16 cellular contexts compared by ENCODE assay signal in genomic region chr11:66674964-66675602, GRCh38. TPM values are rescaled to one million over a fixed set of nuclear protein-coding genes. Genes with fewer than 3 reads are reported as not detected.
DNase-seq lines count a peak whose midpoint lies in the region; ATAC-seq, FAIRE-seq and TF ChIP-seq lines count a peak whose summit lies in the region.
"Had no signal": no experiment of that assay in that cellular context is flagged by ENCODE, and none has a peak within 500 bp of the region (broad histone marks: within the 10 kb centered on the region; RNA-seq: fewer than 3 reads in every experiment).

No MANE protein-coding gene starts in this region.

- H3K27me3 Mint-ChIP-seq in stimulated activated naive CD8-positive, alpha-beta T cell treated with anti-CD3 and anti-CD28 coated beads, Interleukin-15, Interleukin-2, amounts not matched to agents 100 ng/mL and 50 ng/mL, for 24 hours = no peaks in the 10 kb centered on the region
- H3K27me3 Mint-ChIP-seq in immature natural killer cell (ENCODE audit: low read depth in 3 of 3) (peaks cover 11 to 18% (median 17%) of the 10 kb centered on the region in 3 donors), type B pancreatic cell (no peaks in the 10 kb centered on the region)
- H3K27me3 Mint-ChIP-seq: central memory CD8-positive, alpha-beta T cell had no signal

- peaks cover 49% of the 10 kb centered on the region for H3K4me1 ChIP-seq in OCI-LY7 (ENCODE audit: insufficient read depth, low read length, poor library complexity, severe bottlenecking)
- H3K4me1 ChIP-seq: parathyroid adenoma had no signal

- TF ChIP-seq CTCF in OCI-LY7 (conservative IDR thresholded peaks at IDR 0.05; ENCODE audit: low read length) = no peak
- TF ChIP-seq CTCF in type B pancreatic cell (conservative IDR thresholded peaks at IDR 0.05) = no peak

- H3K36me3 ChIP-seq in OCI-LY7 (ENCODE audit: insufficient read depth, low read length) = peaks cover 38% of the 10 kb centered on the region
- H3K36me3 ChIP-seq: thyroid gland had no signal

- no peak for ATAC-seq in stimulated activated naive CD8-positive, alpha-beta T cell treated with anti-CD3 and anti-CD28 coated beads, Interleukin-15, Interleukin-2, amounts not matched to agents 100 U/mL and 50 U/mL, for 24 hours
- ATAC-seq: CD8-positive, alpha-beta T cell had no signal

- no peaks in the 10 kb centered on the region for H3K9me2 ChIP-seq in OCI-LY7 (ENCODE audit: insufficient read depth, low read length)

- intact Hi-C loops in OCI-LY7 (cut with micrococcal nuclease; ENCODE audit: unreplicated experiment) = loop anchor here (5.0 kb wide), 1 partner anchor 83 kb away; the partner anchor contains the start of genes CCDC87 and CCS

- no peak for FAIRE-seq in H54 (lab: Jason Lieb, UNC)

- TF ChIP-seq POLR2A in H54 (IDR thresholded peaks at IDR 0.05; ENCODE audit: low read depth, low read length) = no peak

- no peak for DNase-seq in stimulated activated naive CD8-positive, alpha-beta T cell treated with anti-CD3 and anti-CD28 coated beads, Interleukin-15, Interleukin-2, amounts not matched to agents 100 U/mL and 50 U/mL, for 24 hours
- peak; percentile 32 for DNase-seq in OCI-LY7 (ENCODE audit: low spot score)
- no peak for DNase-seq in immature natural killer cell
- DNase-seq in type B pancreatic cell (ENCODE audit: extremely low spot score, unreplicated experiment) = no peak
- no peak for DNase-seq in stimulated activated naive CD4-positive, alpha-beta T cell (lab: John Stamatoyannopoulos, UW)
- no peak for DNase-seq in NCI-H1436 treated with DMSO at 0.1 percent for 48 hours (lab: John Stamatoyannopoulos, UW)
- no peak for DNase-seq in H54 (ENCODE audit: insufficient read length, low spot score)
- DNase-seq: CD8-positive, alpha-beta T cell; HCEC 1CT; MG63; stimulated activated CD4-positive, alpha-beta T cell treated with anti-CD3 and anti-CD28 coated beads, Interleukin-4, amount 100 ng/mL, for 1 hour; T1000; thyroid gland had no signal

- CTCF ChIA-PET in OCI-LY7 (lab: Charles Lee; ENCODE audit: unreplicated experiment) = no interaction called here

- peak overlapping the region; percentile 17 for H3K4me3 Mint-ChIP-seq in stimulated activated naive CD8-positive, alpha-beta T cell treated with anti-CD3 and anti-CD28 coated beads, Interleukin-15, Interleukin-2, amounts not matched to agents 100 ng/mL and 50 ng/mL, for 24 hours
- H3K4me3 Mint-ChIP-seq in immature natural killer cell = no peak overlapping the region
- peak overlapping the region; percentile 58 for H3K4me3 Mint-ChIP-seq in type B pancreatic cell

- H3K9me3 Mint-ChIP-seq in stimulated activated naive CD8-positive, alpha-beta T cell treated with anti-CD3 and anti-CD28 coated beads, Interleukin-15, Interleukin-2, amounts not matched to agents 100 ng/mL and 50 ng/mL, for 24 hours = no peaks in the 10 kb centered on the region
- H3K9me3 Mint-ChIP-seq in immature natural killer cell = no peaks in the 10 kb centered on the region
- H3K9me3 Mint-ChIP-seq in type B pancreatic cell = no peaks in the 10 kb centered on the region
- H3K9me3 Mint-ChIP-seq: CD8-positive, alpha-beta T cell; central memory CD8-positive, alpha-beta T cell had no signal

- BruUV-seq in OCI-LY7 (replicated peaks; lab: Mats Ljungman, UMichigan) = no TSS peak

- peaks cover 14% of the 10 kb centered on the region; the same call in 1 of the 2 replicates for H4K20me1 ChIP-seq in OCI-LY7 (ENCODE audit: insufficient read depth, low read length)

- H3K27ac ChIP-seq in OCI-LY7 (ENCODE audit: low read depth, low read length, poor library complexity, severe bottlenecking) = no peak overlapping the region
- H3K27ac ChIP-seq: parathyroid adenoma, thyroid gland had no signal

- peaks cover 40% of the 10 kb centered on the region for H3K4me1 Mint-ChIP-seq in stimulated activated naive CD8-positive, alpha-beta T cell treated with anti-CD3 and anti-CD28 coated beads, Interleukin-15, Interleukin-2, amounts not matched to agents 100 ng/mL and 50 ng/mL, for 24 hours (ENCODE audit: low read depth)
- peaks cover 39 to 51% of the 10 kb centered on the region in 2 donors for H3K4me1 Mint-ChIP-seq in immature natural killer cell
- peaks cover 33% of the 10 kb centered on the region for H3K4me1 Mint-ChIP-seq in type B pancreatic cell (ENCODE audit: unreplicated experiment)

- peaks cover 69% of the 10 kb centered on the region for H3K79me2 ChIP-seq in OCI-LY7 (ENCODE audit: insufficient read depth, low read depth, low read length)

- H3K36me3 Mint-ChIP-seq in stimulated activated naive CD8-positive, alpha-beta T cell treated with anti-CD3 and anti-CD28 coated beads, Interleukin-15, Interleukin-2, amounts not matched to agents 100 ng/mL and 50 ng/mL, for 24 hours (ENCODE audit: low read depth) = peaks cover 17% of the 10 kb centered on the region
- H3K36me3 Mint-ChIP-seq in immature natural killer cell (no peaks in the 10 kb centered on the region), type B pancreatic cell (peaks cover 19% of the 10 kb centered on the region)

- POLR2A ChIA-PET in OCI-LY7 (lab: Charles Lee) = interaction anchor here (0.5 to 4.3 kb wide), 4 partner anchors 8 to 471 kb away, joined by 3 to 17 read pairs (median 4); partner anchors contain the start of gene RBM4

- H3K4me3 ChIP-seq in OCI-LY7 (ENCODE audit: low read depth, low read length, poor library complexity, severe bottlenecking) = peak overlapping the region; percentile 77
- H3K4me3 ChIP-seq: MG63, thyroid gland had no signal

- no peaks in the 10 kb centered on the region for H3K9me3 ChIP-seq in OCI-LY7 (ENCODE audit: low read length)
- H3K9me3 ChIP-seq: MG63, thyroid gland had no signal

- peak overlapping the region; percentile 93 for H3K4me2 ChIP-seq in OCI-LY7 (ENCODE audit: low read length)

- H2AFZ ChIP-seq in OCI-LY7 (ENCODE audit: low read length) = no peak overlapping the region
- H2AFZ ChIP-seq: parathyroid adenoma had no signal

- H3K27ac Mint-ChIP-seq in stimulated activated naive CD8-positive, alpha-beta T cell treated with anti-CD3 and anti-CD28 coated beads, Interleukin-15, Interleukin-2, amounts not matched to agents 100 ng/mL and 50 ng/mL, for 24 hours = peak overlapping the region; percentile 63
- H3K27ac Mint-ChIP-seq in immature natural killer cell = peak overlapping the region in 5 of 6 donors; percentile 11 to 49 (median 30)
- peak overlapping the region; percentile 5 for H3K27ac Mint-ChIP-seq in type B pancreatic cell
- H3K27ac Mint-ChIP-seq: CD8-positive, alpha-beta T cell had no signal

RNA-seq across cellular contexts. Expression of gene RBM4B, which starts 2.6 kb away (rescaled TPM):
- total RNA-seq in OCI-LY7 (2014; rRNA removed; shearing (Covaris generic)) = 29.1 and 40.0 TPM in 2 replicates
- total RNA-seq in OCI-LY7 (2022) (38.3 and 39.4 TPM in 2 replicates), type B pancreatic cell (ENCODE audit: low replicate concordance) (25.2 and 49.1 TPM in 2 replicates)
- 10 to 100 TPM in 2 of 3 donors, 1 to 10 TPM in 1; 8.6 to 24.6 (median 16.0) TPM for polyA plus RNA-seq in immature natural killer cell

RNA-seq across cellular contexts. Expression of gene RBM4, which starts 36.6 kb away (rescaled TPM):
- total RNA-seq in OCI-LY7 (2014; rRNA removed; shearing (Covaris generic)) = 66.0 and 93.9 TPM in 2 replicates
- total RNA-seq in OCI-LY7 (2022) (139 and 140 TPM in 2 replicates), type B pancreatic cell (ENCODE audit: low replicate concordance) (191 and 228 TPM in 2 replicates)
- 100 to 1,000 TPM; 251 to 308 (median 255) TPM for polyA plus RNA-seq in immature natural killer cell

RNA-seq across cellular contexts. Expression of gene SPTBN2, which starts 53.9 kb away (rescaled TPM):
- 22.7 and 25.2 TPM in 2 replicates for total RNA-seq in OCI-LY7 (2014; rRNA removed; shearing (Covaris generic))
- total RNA-seq in OCI-LY7 (2022) = 13.0 and 16.2 TPM in 2 replicates
- not detected for polyA plus RNA-seq in immature natural killer cell
- total RNA-seq in type B pancreatic cell (ENCODE audit: low replicate concordance) = 56.0 and 139 TPM in 2 replicates
- total RNA-seq: CD8-positive, alpha-beta T cell had no signal

RNA-seq across cellular contexts. Expression of gene RBM14, which starts 58.7 kb away (rescaled TPM):
- total RNA-seq in OCI-LY7 (2014; rRNA removed; shearing (Covaris generic)) = 65.8 and 94.6 TPM in 2 replicates
- total RNA-seq in OCI-LY7 (2022) (227 and 243 TPM in 2 replicates), type B pancreatic cell (ENCODE audit: low replicate concordance) (106 and 128 TPM in 2 replicates)
- 10 to 100 TPM; 51.7 to 96.6 (median 73.2) TPM for polyA plus RNA-seq in immature natural killer cell

Comparison
In these comparisons a context has a peak if more than half of its experiments do, and no peak if none do; other contexts are left out.
1. H3K27ac Mint-ChIP-seq: peak in every context shown above with its lines; median percentile 63 in stimulated activated naive CD8-positive, alpha-beta T cell treated with anti-CD3 and anti-CD28 coated beads, Interleukin-15, Interleukin-2, amounts not matched to agents 100 ng/mL and 50 ng/mL, for 24 hours; 30 in immature natural killer cell; 5 in type B pancreatic cell.
2. H3K4me3 Mint-ChIP-seq: peak in stimulated activated naive CD8-positive, alpha-beta T cell treated with anti-CD3 and anti-CD28 coated beads, Interleukin-15, Interleukin-2, amounts not matched to agents 100 ng/mL and 50 ng/mL, for 24 hours (single experiment) and type B pancreatic cell (single experiment); none in immature natural killer cell (0 of 5).